In the genomic region with DNA sequence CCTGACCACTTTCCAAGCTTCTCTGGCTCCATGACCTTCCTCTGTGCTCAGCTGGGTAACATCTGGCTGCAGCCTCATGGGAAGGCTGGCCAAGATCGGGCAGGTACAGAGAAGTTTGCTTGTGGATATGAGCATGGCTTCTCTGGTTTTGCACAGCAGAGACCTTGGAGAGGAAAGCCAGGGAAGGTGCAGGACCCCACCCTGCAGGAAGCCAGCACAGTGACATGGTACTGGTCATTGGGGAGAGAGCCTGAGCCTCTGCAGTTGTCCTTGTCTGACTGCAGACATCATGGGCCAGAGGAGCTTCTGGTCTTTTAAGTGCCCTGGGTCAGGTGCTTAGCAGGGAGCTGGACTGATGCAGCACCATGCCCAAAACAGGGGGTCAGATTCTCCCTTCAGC, we compare ENCODE assay signal across 21 cellular contexts.
"Had no signal": no experiment of that assay in that cellular context is flagged by ENCODE, and none has a peak within 500 bp of the region (broad histone marks: within the 10 kb centered on the region; RNA-seq: fewer than 3 reads in every experiment).

No MANE protein-coding gene starts in this region.

- H3K4me1 ChIP-seq: SJCRH30 had no signal

- H3K4me3 ChIP-seq: MG63, SJCRH30 had no signal

- DNase-seq: IMR-90, Karpas-422, KG1, MG63, NCI-H1092, NCI-H1105 treated with DMSO at 0.1 percent for 48 hours, NCI-H1417 treated with DMSO at 0.1 percent for 48 hours, NCI-H146, NCI-H1694 treated with DMSO at 0.1 percent for 48 hours, NCI-H1930, NCI-H2081, NCI-H2107, NCI-H2227 treated with DMSO at 0.1 percent for 48 hours, NCI-H524, NCI-H526 treated with DMSO at 0.1 percent for 48 hours, NCI-H774, Right ventricle myocardium superior, RPMI8226, SJCRH30 had no signal

- ATAC-seq: HepG2, SK-N-SH treated with all-trans-retinoic acid at 6 μM for 48 hours had no signal

- H3K27ac ChIP-seq: SJCRH30 had no signal

- H3K9me3 ChIP-seq: MG63, SJCRH30 had no signal

- H3K36me3 ChIP-seq: MG63, SJCRH30 had no signal
